In the genomic region with DNA sequence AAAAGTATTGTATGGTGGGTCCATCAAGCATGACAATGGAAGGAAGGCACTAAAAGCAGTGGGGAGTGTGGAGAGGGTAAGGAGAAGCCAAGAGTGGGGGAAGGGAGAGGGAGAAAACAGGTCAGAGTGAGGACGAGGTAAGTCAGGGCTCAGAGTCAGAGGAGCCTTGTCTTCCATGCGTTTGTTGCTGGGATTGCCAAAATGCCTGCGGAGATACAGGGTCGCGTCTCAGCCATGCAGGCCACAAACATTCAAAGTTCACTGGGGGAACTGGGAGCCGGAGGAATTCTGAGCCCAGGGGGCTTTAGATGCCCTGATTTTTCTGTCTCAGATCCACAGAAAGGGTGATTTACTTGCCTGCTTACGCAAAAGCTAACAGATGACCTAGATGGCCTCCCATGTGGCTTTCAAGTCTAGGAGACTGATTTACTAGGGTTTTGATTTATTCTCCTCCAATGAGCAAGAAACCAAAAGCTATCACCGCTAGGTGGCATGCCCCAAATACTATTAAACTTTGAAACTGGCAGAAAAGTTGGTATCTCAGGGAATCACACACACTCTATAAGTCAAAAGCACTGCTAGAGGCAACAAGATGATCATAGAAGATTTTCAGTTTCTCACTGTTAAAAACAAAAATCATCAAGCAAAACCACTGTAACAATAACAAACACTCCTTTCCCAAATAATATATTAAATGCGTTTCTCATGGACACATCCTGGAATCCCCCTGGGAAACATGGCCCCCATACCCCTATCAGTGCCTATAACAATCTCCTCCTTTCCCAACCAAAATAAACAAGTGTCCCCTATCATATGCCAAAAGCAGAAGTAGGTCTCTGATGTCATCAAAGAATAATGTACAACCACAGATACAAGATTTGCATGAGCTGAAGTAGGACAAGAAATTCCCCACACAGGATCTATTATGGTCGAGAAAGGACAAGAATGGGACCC, we compare ENCODE assay signal across 8 cellular contexts. TPM values are rescaled to one million over a fixed set of nuclear protein-coding genes. Genes with fewer than 3 reads are reported as not detected.
A peak's percentile ranks its signal among the peaks of the same experiment; 100 is the strongest.
DNase-seq lines count a peak whose midpoint lies in the region; ATAC-seq and FAIRE-seq lines count a peak whose summit lies in the region.

No MANE protein-coding gene starts in this region.

- peak; percentile 64 for DNase-seq in HTR-8/SVneo (ENCODE audit: insufficient read length, low spot score)
- DNase-seq in SHP77 (lab: John Stamatoyannopoulos, UW): peak; percentile 38 to 63
- DNase-seq in activated naive CD8-positive, alpha-beta T cell treated with anti-CD3 and anti-CD28 coated beads, Interleukin-2, amount 50 U/mL, for 16 hours (ENCODE audit: low read depth, low spot score): peak; percentile 34
- peak; percentile 48 for DNase-seq in left cardiac atrium
- DNase-seq in NK-92 (lab: John Stamatoyannopoulos, UW; ENCODE audit: unreplicated experiment): no peak

- H3K9ac ChIP-seq in rectal smooth muscle tissue (ENCODE audit: low read length): no peak overlapping the region

- FAIRE-seq in G401.6 (lab: Jason Lieb, UNC) (peak; percentile 34), HTR-8/SVneo (lab: Jason Lieb, UNC) (peak; percentile 52)

- intact Hi-C loops in left cardiac atrium (cut with DNase I): loop anchor here (10.0 kb wide), 2 partner anchors 256 to 326 kb away; a partner anchor contains a TSS

- H3K4me1 ChIP-seq in rectal smooth muscle tissue (ENCODE audit: control insufficient read depth, insufficient read depth, low read length): peaks cover 4% of the 10 kb centered on the region

- no peaks in the 10 kb centered on the region for H3K27me3 ChIP-seq in rectal smooth muscle tissue (ENCODE audit: control insufficient read depth, insufficient read depth, low read length)

- H3K4me3 ChIP-seq in rectal smooth muscle tissue (ENCODE audit: low read length): peak overlapping the region; percentile 33

- no peaks in the 10 kb centered on the region for H3K36me3 ChIP-seq in rectal smooth muscle tissue (ENCODE audit: control insufficient read depth, insufficient read depth, low read length)

- peak overlapping the region; percentile 46 for H3K27ac ChIP-seq in rectal smooth muscle tissue (ENCODE audit: low read depth, low read length)

- ATAC-seq in GM21528 (IDR thresholded peaks at IDR 0.05; ENCODE audit: low FRiP score, unreplicated experiment) (peak; percentile 86), left cardiac atrium (peak; percentile 75 to 87)

RNA-seq across cellular contexts. Expression of a gene that starts 26.6 kb away (rescaled TPM):
- 10 to 100 TPM in 1 of 2 donors, 1 to 10 TPM in 1; 8.6 to 10.2 TPM for total RNA-seq in left cardiac atrium
